Comparison of ENCODE assay signal across 1 cellular context in genomic region chr9:35719546-35719945, GRCh38.
TF ChIP-seq lines count a peak whose summit lies in the region.

No MANE protein-coding gene starts in this region.

TF ChIP-seq in HepG2, 621 proteins besides CTCF, POLR2A, EP300 and RAD21:
- TF ChIP-seq TOPORS (CRISPR knock-in tag; IDR thresholded peaks at IDR 0.05) (no peak), ZNF839 (CRISPR knock-in tag; IDR thresholded peaks at IDR 0.05; ENCODE audit: borderline replicate concordance) (no peak), ZNF484 (CRISPR knock-in tag; IDR thresholded peaks at IDR 0.05; ENCODE audit: borderline replicate concordance, low read depth) (no peak), ZBTB7B (CRISPR knock-in tag; IDR thresholded peaks at IDR 0.05) (no peak), ZNF772 (CRISPR knock-in tag; IDR thresholded peaks at IDR 0.05) (no peak), SOX5 (CRISPR knock-in tag; IDR thresholded peaks at IDR 0.05; ENCODE audit: borderline replicate concordance) (no peak), GRHL1 (CRISPR knock-in tag; conservative IDR thresholded peaks at IDR 0.05) (no peak), AHR (CRISPR knock-in tag; IDR thresholded peaks at IDR 0.05) (no peak), CEBPG (CRISPR knock-in tag; IDR thresholded peaks at IDR 0.05) (no peak), KLF6 (CRISPR knock-in tag; IDR thresholded peaks at IDR 0.05) (no peak), ZNF589 (CRISPR knock-in tag; conservative IDR thresholded peaks at IDR 0.05) (no peak), ZKSCAN8 (CRISPR knock-in tag; IDR thresholded peaks at IDR 0.05; ENCODE audit: borderline replicate concordance) (no peak), ZNF841 (CRISPR knock-in tag; IDR thresholded peaks at IDR 0.05; ENCODE audit: borderline replicate concordance) (no peak), SAFB2 (CRISPR knock-in tag; IDR thresholded peaks at IDR 0.05; ENCODE audit: borderline replicate concordance, low read depth) (no peak), ZNF547 (CRISPR knock-in tag; IDR thresholded peaks at IDR 0.05) (no peak), ZNF710 (CRISPR knock-in tag; IDR thresholded peaks at IDR 0.05; ENCODE audit: borderline replicate concordance) (no peak)
